In the genomic region with DNA sequence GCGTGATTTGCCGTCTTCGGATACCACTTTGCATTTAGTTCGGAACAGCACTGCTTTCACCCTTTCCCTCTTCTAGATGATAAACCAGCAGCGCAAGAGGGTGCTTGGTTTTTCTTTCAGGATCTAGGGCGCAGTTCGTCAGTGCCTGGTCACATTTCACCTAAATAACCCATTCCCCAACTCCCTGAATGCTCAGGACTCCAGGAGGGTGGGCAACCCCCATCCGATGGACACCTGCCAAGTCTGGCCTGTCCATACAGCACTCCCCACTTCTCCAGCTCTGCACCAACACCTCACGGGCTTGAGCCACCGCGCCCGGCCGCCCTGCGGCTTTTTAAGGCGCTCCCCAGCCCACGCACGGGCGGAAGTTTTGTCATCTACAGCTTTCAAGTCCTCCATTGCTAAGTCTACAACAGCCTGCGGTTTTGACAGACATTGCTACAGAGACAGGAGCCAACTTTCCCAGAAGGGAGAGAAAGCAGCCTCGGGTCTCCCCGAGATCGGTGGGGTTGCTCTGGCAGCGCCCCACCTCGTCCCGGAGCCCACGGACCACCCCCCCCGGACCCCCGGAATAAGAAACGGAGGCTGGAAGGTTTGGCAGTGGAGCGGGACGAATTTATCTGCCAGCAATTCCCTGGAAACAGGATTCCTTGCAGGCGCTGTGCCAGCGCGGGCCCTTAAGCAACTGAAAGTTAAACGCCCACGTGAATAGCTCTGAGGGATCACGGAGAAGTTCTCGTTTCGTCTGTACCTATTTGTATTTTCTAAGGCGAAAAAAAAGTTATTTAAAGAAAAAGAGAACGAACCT, we compare ENCODE assay signal across 8 cellular contexts. TPM values are rescaled to one million over a fixed set of nuclear protein-coding genes. Genes with fewer than 3 reads are reported as not detected.
DNase-seq lines count a peak whose midpoint lies in the region; ATAC-seq and TF ChIP-seq lines count a peak whose summit lies in the region.

No MANE protein-coding gene starts in this region.

- intact Hi-C loops in ascending aorta (cut with DNase I), result no loop called here

- DNase-seq in A172 (ENCODE audit: low spot score) (peak; percentile 14), HAP-1 (ENCODE audit: low spot score in 2 of 2) (no peak), T-helper 2 cell (peak; percentile 30 to 83 (median 78)), ascending aorta (ENCODE audit: low spot score in 2 of 2) (peak in 1 of 2 donors; percentile 71), islet precursor cell (peak; percentile 56), NK-92 (lab: John Stamatoyannopoulos, UW; ENCODE audit: unreplicated experiment) (no peak)
- DNase-seq in stimulated activated CD4-positive, alpha-beta T cell treated with anti-CD3 and anti-CD28 coated beads, Interleukin-1b, Interleukin-23, amount 100 ng/mL, for 4 hours (ENCODE audit: low read depth in 2 of 2), result peak; percentile 68 to 74

- no peak for ATAC-seq in GM18870 (IDR thresholded peaks at IDR 0.05; ENCODE audit: unreplicated experiment)

- H3K4me3 ChIP-seq in HAP-1, result 0 out of 2 replicates have a peak overlapping the region, but pooled peaks have one; percentile 3
- peak overlapping the region; percentile 60 to 65 for H3K4me3 ChIP-seq in ascending aorta

- in situ Hi-C loops in HAP-1 (cut with MboI; ENCODE audit: low sequenced_read_pairs), result no loop called here

- H3K4me1 ChIP-seq in HAP-1 (no peaks in the 10 kb centered on the region), ascending aorta (peaks cover 0 to 5% of the 10 kb centered on the region in 2 donors)

- H3K9me3 ChIP-seq in HAP-1 (no peaks in the 10 kb centered on the region), ascending aorta (no peaks in the 10 kb centered on the region)

- TF ChIP-seq CTCF in ascending aorta (IDR thresholded peaks at IDR 0.05), result no peak

- H3K27ac ChIP-seq in ascending aorta, result no peak overlapping the region

- H3K36me3 ChIP-seq in HAP-1 (replicated peaks) (no peaks in the 10 kb centered on the region), ascending aorta (no peaks in the 10 kb centered on the region)

- H3K27me3 ChIP-seq in HAP-1 (ENCODE audit: low read depth), result no peaks in the 10 kb centered on the region
- H3K27me3 ChIP-seq in ascending aorta, result peaks cover 35% of the 10 kb centered on the region

RNA-seq across cellular contexts. Expression of gene SLFN13, which starts 38.6 kb away (rescaled TPM):
- 0.52 and 0.84 TPM in 2 replicates for total RNA-seq in A172 (2014; rRNA removed; shearing (Covaris generic))
- total RNA-seq in ascending aorta, result 7.1 TPM

RNA-seq across cellular contexts. Expression of gene SLFN12L, which starts 50.4 kb away (rescaled TPM):
- total RNA-seq in A172 (2014; rRNA removed; shearing (Covaris generic)), result not detected in 2 replicates
- not detected for total RNA-seq in ascending aorta

RNA-seq across cellular contexts. Expression of gene SLFN12, which starts 54.8 kb away (rescaled TPM):
- 37.4 and 47.9 TPM in 2 replicates for total RNA-seq in A172 (2014; rRNA removed; shearing (Covaris generic))
- total RNA-seq in ascending aorta, result 6.8 TPM

Comparison
In these comparisons a context has a peak if more than half of its experiments do, and no peak if none do; other contexts are left out.
1. DNase-seq: peak in A172 (single experiment), T-helper 2 cell (5 of 5), islet precursor cell (single experiment) and stimulated activated CD4-positive, alpha-beta T cell treated with anti-CD3 and anti-CD28 coated beads, Interleukin-1b, Interleukin-23, amount 100 ng/mL, for 4 hours (2 of 2); none in HAP-1 (0 of 2) and NK-92 (single experiment).